In genomic region chr2:207625014-207625755, GRCh38 we compare ENCODE assay signal across 7 cellular contexts. TPM values are rescaled to one million over a fixed set of nuclear protein-coding genes. Genes with fewer than 3 reads are reported as not detected.
A peak's percentile ranks its signal among the peaks of the same experiment; 100 is the strongest.
DNase-seq lines count a peak whose midpoint lies in the region; ATAC-seq, FAIRE-seq and TF ChIP-seq lines count a peak whose summit lies in the region.

TSS of gene METTL21A (minus strand) at chr2:207625394. CDS start at chr2:207624375, 1,019 bp downstream.

- peak; percentile 70 for ATAC-seq in HG02970 (IDR thresholded peaks at IDR 0.05; ENCODE audit: low FRiP score, unreplicated experiment)

- peak within 1 kb of the TSS; percentile 95 to 97 for H3K27ac ChIP-seq in ascending aorta

- H3K27me3 ChIP-seq in ascending aorta: no peaks in the 10 kb centered on the region

- peaks cover 2% of the 10 kb centered on the region for H3K27me3 Mint-ChIP-seq in T-helper 2 cell treated with Interferon-gamma antibody and Interleukin-4, amounts not matched to agents 5 μg/mL and 100 μg/mL, for 36 hours (ENCODE audit: low read depth)

- peak within 1 kb of the TSS; percentile 96 for H3K27ac Mint-ChIP-seq in T-helper 2 cell treated with Interferon-gamma antibody and Interleukin-4, amounts not matched to agents 5 μg/mL and 100 μg/mL, for 36 hours

- intact Hi-C loops in ascending aorta (cut with DNase I): loop anchor here (1.0 to 10.0 kb wide), 9 partner anchors 46 to 1470 kb away; partner anchors contain the start of genes CCNYL1, EEF1B2, FASTKD2 and FZD5

- peaks cover 29% of the 10 kb centered on the region for H3K4me1 Mint-ChIP-seq in T-helper 2 cell treated with Interferon-gamma antibody and Interleukin-4, amounts not matched to agents 5 μg/mL and 100 μg/mL, for 36 hours (ENCODE audit: low read depth)

- H3K4me3 Mint-ChIP-seq in T-helper 2 cell treated with Interferon-gamma antibody and Interleukin-4, amounts not matched to agents 5 μg/mL and 100 μg/mL, for 36 hours: peak within 1 kb of the TSS; percentile 94

- DNase-seq in GM18507 (ENCODE audit: extremely low spot score, insufficient read length, low read depth) (peak; percentile 87), NCI-H2029 (lab: John Stamatoyannopoulos, UW) (peak; percentile 77), ascending aorta (ENCODE audit: low spot score in 2 of 2) (peak; percentile 55 to 92), hepatic stellate cell (ENCODE audit: low spot score) (peak; percentile 86), retina (peak; percentile 92)
- DNase-seq in T-helper 2 cell treated with Interferon-gamma antibody and Interleukin-4, amounts not matched to agents 5 μg/mL and 100 μg/mL, for 36 hours (ENCODE audit: low spot score): peak; percentile 97

- peaks cover 21% of the 10 kb centered on the region for H3K36me3 Mint-ChIP-seq in T-helper 2 cell treated with Interferon-gamma antibody and Interleukin-4, amounts not matched to agents 5 μg/mL and 100 μg/mL, for 36 hours (ENCODE audit: low read depth)

- H3K36me3 ChIP-seq in ascending aorta: no peaks in the 10 kb centered on the region

- H3K4me3 ChIP-seq in ascending aorta: peak within 1 kb of the TSS; percentile 93 to 96

- no peaks in the 10 kb centered on the region for H3K9me3 Mint-ChIP-seq in T-helper 2 cell treated with Interferon-gamma antibody and Interleukin-4, amounts not matched to agents 5 μg/mL and 100 μg/mL, for 36 hours

- peaks cover 0 to 18% of the 10 kb centered on the region in 2 donors for H3K4me1 ChIP-seq in ascending aorta

- TF ChIP-seq CTCF in ascending aorta (IDR thresholded peaks at IDR 0.05): peak; percentile 46 to 50 (median 50)

- peak; percentile 89 for FAIRE-seq in GM18507 (lab: Jason Lieb, UNC)

- H3K9me3 ChIP-seq in ascending aorta: no peaks in the 10 kb centered on the region

RNA-seq across cellular contexts. Expression of gene METTL21A, which starts in this region (rescaled TPM):
- total RNA-seq in ascending aorta: 1.5 TPM

Comparison
In these comparisons a context has a peak if more than half of its experiments do, and no peak if none do; other contexts are left out.
1. Peak in every context shown above with its lines: DNase-seq, ATAC-seq, H3K4me3 ChIP-seq and H3K27ac ChIP-seq.